ENCODE assay signal across 2 cellular contexts in the genomic region with DNA sequence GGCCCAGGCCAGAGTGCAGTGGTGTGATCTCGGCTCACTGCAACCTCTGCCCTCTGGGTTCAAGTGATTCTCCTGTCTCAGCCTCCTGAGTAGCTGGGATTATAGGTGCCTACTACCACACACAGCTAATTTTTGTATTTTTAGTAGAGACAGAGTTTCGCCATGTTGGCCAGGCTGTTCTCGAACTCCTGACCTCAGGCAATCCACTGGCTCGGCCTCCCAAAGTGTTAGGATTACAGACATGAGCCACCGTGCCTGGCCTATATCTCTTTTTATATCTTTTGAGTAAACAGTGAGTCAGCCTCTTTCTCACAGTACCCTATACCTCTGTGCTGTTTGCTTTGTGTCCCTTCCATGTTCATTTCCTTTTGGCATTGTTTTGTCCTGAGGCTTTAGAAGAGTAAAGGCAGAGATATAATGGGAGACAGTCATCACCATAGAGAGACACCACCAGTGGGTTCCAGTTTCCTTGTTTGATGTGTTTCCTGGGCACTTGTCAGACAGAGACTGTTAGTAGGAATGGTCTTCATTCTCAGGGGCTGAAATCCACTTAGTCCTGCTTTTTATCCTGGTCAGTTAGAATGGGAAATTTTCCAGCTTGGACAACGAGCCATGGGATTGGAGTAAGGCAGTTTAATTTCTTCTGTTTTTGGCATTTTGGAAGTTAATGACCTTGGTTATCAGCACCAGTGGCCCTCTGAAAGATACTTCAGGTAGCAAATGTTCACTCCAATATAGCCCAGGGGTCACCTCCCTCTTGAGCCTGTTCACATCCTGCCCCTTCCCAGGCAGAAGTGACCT.
TF ChIP-seq lines count a peak whose summit lies in the region.

No MANE protein-coding gene starts in this region.

TF ChIP-seq in IMR-90, 13 proteins besides CTCF, POLR2A, EP300 and RAD21:
- TF ChIP-seq, protein P1, sequence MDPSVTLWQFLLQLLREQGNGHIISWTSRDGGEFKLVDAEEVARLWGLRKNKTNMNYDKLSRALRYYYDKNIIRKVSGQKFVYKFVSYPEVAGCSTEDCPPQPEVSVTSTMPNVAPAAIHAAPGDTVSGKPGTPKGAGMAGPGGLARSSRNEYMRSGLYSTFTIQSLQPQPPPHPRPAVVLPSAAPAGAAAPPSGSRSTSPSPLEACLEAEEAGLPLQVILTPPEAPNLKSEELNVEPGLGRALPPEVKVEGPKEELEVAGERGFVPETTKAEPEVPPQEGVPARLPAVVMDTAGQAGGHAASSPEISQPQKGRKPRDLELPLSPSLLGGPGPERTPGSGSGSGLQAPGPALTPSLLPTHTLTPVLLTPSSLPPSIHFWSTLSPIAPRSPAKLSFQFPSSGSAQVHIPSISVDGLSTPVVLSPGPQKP (IDR thresholded peaks at IDR 0.05; ENCODE audit: borderline replicate concordance, low read depth, low read length), result no peak
- peak; percentile 50; the same call in 1 of the 2 replicates for TF ChIP-seq NFE2L2 (IDR thresholded peaks at IDR 0.05; ENCODE audit: low read depth, low read length)
- TF ChIP-seq MAZ (IDR thresholded peaks at IDR 0.05; ENCODE audit: borderline replicate concordance, low read depth, low read length), result no peak
- TF ChIP-seq SMC3 (IDR thresholded peaks at IDR 0.05; ENCODE audit: low read depth, low read length), result no peak
- TF ChIP-seq BHLHE40 (IDR thresholded peaks at IDR 0.05; ENCODE audit: low read depth, low read length), result 0 out of 2 replicates have a peak, but pooled peaks have one; percentile 17
- TF ChIP-seq RFX5 (IDR thresholded peaks at IDR 0.05; ENCODE audit: low read depth, low read length), result no peak
- no peak for TF ChIP-seq CHD1 (IDR thresholded peaks at IDR 0.05; ENCODE audit: low read depth, low read length)
- TF ChIP-seq CEBPB (IDR thresholded peaks at IDR 0.05; ENCODE audit: low read depth, low read length), result no peak
- TF ChIP-seq FOS (IDR thresholded peaks at IDR 0.05; ENCODE audit: low read depth, low read length), result peak; percentile 45; the same call in 1 of the 2 replicates

TF ChIP-seq in HEK293T, 16 proteins besides CTCF, POLR2A, EP300 and RAD21 (continued from another document):
- TF ChIP-seq, protein P2, sequence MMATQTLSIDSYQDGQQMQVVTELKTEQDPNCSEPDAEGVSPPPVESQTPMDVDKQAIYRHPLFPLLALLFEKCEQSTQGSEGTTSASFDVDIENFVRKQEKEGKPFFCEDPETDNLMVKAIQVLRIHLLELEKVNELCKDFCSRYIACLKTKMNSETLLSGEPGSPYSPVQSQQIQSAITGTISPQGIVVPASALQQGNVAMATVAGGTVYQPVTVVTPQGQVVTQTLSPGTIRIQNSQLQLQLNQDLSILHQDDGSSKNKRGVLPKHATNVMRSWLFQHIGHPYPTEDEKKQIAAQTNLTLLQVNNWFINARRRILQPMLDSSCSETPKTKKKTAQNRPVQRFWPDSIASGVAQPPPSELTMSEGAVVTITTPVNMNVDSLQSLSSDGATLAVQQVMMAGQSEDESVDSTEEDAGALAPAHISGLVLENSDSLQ (IDR thresholded peaks at IDR 0.05), result no peak
- TF ChIP-seq ELF4 (IDR thresholded peaks at IDR 0.05), result no peak
- no peak for TF ChIP-seq SP1 (IDR thresholded peaks at IDR 0.05)
- no peak for TF ChIP-seq SUZ12 (IDR thresholded peaks at IDR 0.05)
- TF ChIP-seq CTBP1 (IDR thresholded peaks at IDR 0.05; ENCODE audit: borderline replicate concordance), result no peak
- no peak for TF ChIP-seq FOXA1 (IDR thresholded peaks at IDR 0.05)
